Comparison of ENCODE assay signal across 14 cellular contexts in the genomic region with DNA sequence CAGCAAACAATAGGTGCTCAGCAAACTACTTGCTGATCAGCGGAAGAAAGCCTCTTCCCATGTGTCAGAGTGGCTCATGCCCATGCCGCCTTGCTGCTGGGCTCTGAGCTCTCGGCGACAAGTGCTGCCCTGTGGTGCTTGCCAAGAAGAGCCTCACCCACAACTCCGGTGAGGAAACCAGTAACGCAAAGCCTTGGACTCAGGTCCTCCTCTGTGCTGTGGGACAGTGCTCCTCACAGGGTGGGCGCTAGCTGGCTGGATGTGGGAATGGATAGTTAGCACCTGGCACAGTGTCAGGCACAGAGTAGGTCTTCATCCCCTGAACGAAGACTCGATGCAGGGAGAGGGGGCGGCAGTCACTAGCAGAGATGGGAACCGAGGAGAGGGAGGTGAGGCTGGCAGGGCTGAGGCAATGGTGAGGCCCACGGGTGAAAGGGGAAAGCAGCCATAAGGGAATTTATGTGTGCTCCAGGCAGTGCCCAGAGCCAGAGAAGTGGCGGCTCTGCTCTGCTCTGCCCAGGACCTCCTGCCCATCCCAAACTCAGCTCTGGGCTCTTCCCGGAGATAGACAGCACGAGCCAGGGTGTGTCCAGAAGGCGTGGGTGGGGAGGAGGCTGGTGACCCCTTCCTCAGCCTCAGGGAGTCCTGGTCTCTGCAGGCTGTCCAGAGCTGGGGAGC. TPM values are rescaled to one million over a fixed set of nuclear protein-coding genes. Genes with fewer than 3 reads are reported as not detected.
A peak's percentile ranks its signal among the peaks of the same experiment; 100 is the strongest.
DNase-seq lines count a peak whose midpoint lies in the region; ATAC-seq and TF ChIP-seq lines count a peak whose summit lies in the region.
"Had no signal": no experiment of that assay in that cellular context is flagged by ENCODE, and none has a peak within 500 bp of the region (broad histone marks: within the 10 kb centered on the region; RNA-seq: fewer than 3 reads in every experiment).

No MANE protein-coding gene starts in this region.

- H3K27me3 ChIP-seq in iPS-15b (ENCODE audit: control insufficient read depth, insufficient read depth, low read length) (no peaks in the 10 kb centered on the region), tibial artery (no peaks in the 10 kb centered on the region)
- H3K27me3 ChIP-seq: pancreas, thyroid gland had no signal

- intact Hi-C loops in activated T-helper 2 cell treated with anti-CD3 and anti-CD28 coated beads, Interferon-gamma antibody, Interleukin-2, Interleukin-4, amounts not matched to agents 10 μg/mL and 5 μg/mL and 100 μg/mL, durations not matched to agents 14 hours and 24 hours and 36 hours (cut with micrococcal nuclease), result no loop called here
- intact Hi-C loops in tibial artery (cut with DNase I; ENCODE audit: low total_unique reads), result loop anchor here (10.0 kb wide), 1 partner anchor 57 kb away; the partner anchor contains the start of gene IQSEC1

- H3K9me3 ChIP-seq in iPS-15b (ENCODE audit: control insufficient read depth, insufficient read depth, low read length) (no peaks in the 10 kb centered on the region), tibial artery (no peaks in the 10 kb centered on the region)
- H3K9me3 ChIP-seq: pancreas, thyroid gland had no signal

- H3K9ac ChIP-seq in iPS-15b (ENCODE audit: low read depth, low read length), result peak overlapping the region; percentile 37

- TF ChIP-seq CTCF in tibial artery (IDR thresholded peaks at IDR 0.05), result no peak

- H3K27ac Mint-ChIP-seq in activated T-cell treated with anti-CD3 and anti-CD28 coated beads, Interleukin-2, amount 50 U/mL, for 72 hours, result peak overlapping the region; percentile 87
- peak overlapping the region; percentile 99 for H3K27ac Mint-ChIP-seq in activated T-helper 2 cell treated with anti-CD3 and anti-CD28 coated beads, Interferon-gamma antibody, Interleukin-2, Interleukin-4, amounts not matched to agents 10 μg/mL and 5 μg/mL and 100 μg/mL, durations not matched to agents 14 hours and 24 hours and 36 hours

- peaks cover 58% of the 10 kb centered on the region for H3K4me1 Mint-ChIP-seq in activated T-cell treated with anti-CD3 and anti-CD28 coated beads, Interleukin-2, amount 50 U/mL, for 72 hours (ENCODE audit: low read depth)
- H3K4me1 Mint-ChIP-seq in activated T-helper 2 cell treated with anti-CD3 and anti-CD28 coated beads, Interferon-gamma antibody, Interleukin-2, Interleukin-4, amounts not matched to agents 10 μg/mL and 5 μg/mL and 100 μg/mL, durations not matched to agents 14 hours and 24 hours and 36 hours (ENCODE audit: low read depth), result peaks cover 34% of the 10 kb centered on the region

- H3K36me3 ChIP-seq in iPS-15b (ENCODE audit: control insufficient read depth, insufficient read depth, low read length) (peaks cover 3% of the 10 kb centered on the region), tibial artery (no peaks in the 10 kb centered on the region)
- H3K36me3 ChIP-seq: pancreas, thyroid gland had no signal

- no peak for ATAC-seq in activated T-cell treated with anti-CD3 and anti-CD28 coated beads, Interleukin-2, amount 50 U/mL, for 72 hours (replicated peaks in 1 of 2)
- no peak for ATAC-seq in HG03571 (IDR thresholded peaks at IDR 0.05; ENCODE audit: unreplicated experiment)

- no peak for DNase-seq in activated T-cell treated with anti-CD3 and anti-CD28 coated beads, Interleukin-2, amount 50 U/mL, for 72 hours
- no peak for DNase-seq in activated T-cell treated with anti-CD3 and anti-CD28 coated beads, Interleukin-2, amount 50 U/mL, for 48 hours
- no peak for DNase-seq in activated T-helper 2 cell treated with anti-CD3 and anti-CD28 coated beads, Interferon-gamma antibody, Interleukin-2, Interleukin-4, amounts not matched to agents 10 μg/mL and 5 μg/mL and 100 μg/mL, durations not matched to agents 14 hours and 24 hours and 36 hours (ENCODE audit: low spot score)
- DNase-seq in tibial artery (no peak), DMS 273 (lab: John Stamatoyannopoulos, UW; ENCODE audit: unreplicated experiment) (no peak), NCI-H1694 (lab: John Stamatoyannopoulos, UW) (no peak)
- DNase-seq: amniotic stem cell; NCI-H1105 treated with DMSO at 0.1 percent for 48 hours; stimulated activated CD4-positive, alpha-beta T cell treated with anti-CD3 and anti-CD28 coated beads, Interleukin-4, amount 100 ng/mL, for 1 hour had no signal

- no peaks in the 10 kb centered on the region for H3K9me3 Mint-ChIP-seq in activated T-cell treated with anti-CD3 and anti-CD28 coated beads, Interleukin-2, amount 50 U/mL, for 72 hours
- H3K9me3 Mint-ChIP-seq in activated T-helper 2 cell treated with anti-CD3 and anti-CD28 coated beads, Interferon-gamma antibody, Interleukin-2, Interleukin-4, amounts not matched to agents 10 μg/mL and 5 μg/mL and 100 μg/mL, durations not matched to agents 14 hours and 24 hours and 36 hours, result no peaks in the 10 kb centered on the region

- peak overlapping the region; percentile 79 to 89 for H3K4me3 Mint-ChIP-seq in activated T-cell treated with anti-CD3 and anti-CD28 coated beads, Interleukin-2, amount 50 U/mL, for 72 hours
- H3K4me3 Mint-ChIP-seq in activated T-helper 2 cell treated with anti-CD3 and anti-CD28 coated beads, Interferon-gamma antibody, Interleukin-2, Interleukin-4, amounts not matched to agents 10 μg/mL and 5 μg/mL and 100 μg/mL, durations not matched to agents 14 hours and 24 hours and 36 hours (ENCODE audit: low read depth), result peak overlapping the region; percentile 6

- H3K4me1 ChIP-seq in iPS-15b (ENCODE audit: control insufficient read depth, insufficient read depth, low read length) (peaks cover 6% of the 10 kb centered on the region), tibial artery (peaks cover 2 to 74% (median 50%) of the 10 kb centered on the region in 4 donors)

- H3K27ac ChIP-seq in tibial artery, result peak overlapping the region; percentile 60 to 62
- H3K27ac ChIP-seq: VCaP had no signal

- H3K27me3 Mint-ChIP-seq in activated T-cell treated with anti-CD3 and anti-CD28 coated beads, Interleukin-2, amount 50 U/mL, for 72 hours (ENCODE audit: low read depth), result no peaks in the 10 kb centered on the region
- no peaks in the 10 kb centered on the region for H3K27me3 Mint-ChIP-seq in activated T-helper 2 cell treated with anti-CD3 and anti-CD28 coated beads, Interferon-gamma antibody, Interleukin-2, Interleukin-4, amounts not matched to agents 10 μg/mL and 5 μg/mL and 100 μg/mL, durations not matched to agents 14 hours and 24 hours and 36 hours (ENCODE audit: low read depth)

- no peak overlapping the region for H3K4me3 ChIP-seq in iPS-15b (ENCODE audit: low read depth, low read length)
- no peak overlapping the region for H3K4me3 ChIP-seq in tibial artery
- H3K4me3 ChIP-seq: pancreas, thyroid gland had no signal

- peaks cover 1 to 2% of the 10 kb centered on the region in 2 donors for H3K36me3 Mint-ChIP-seq in activated T-cell treated with anti-CD3 and anti-CD28 coated beads, Interleukin-2, amount 50 U/mL, for 72 hours (ENCODE audit: insufficient read depth in 2 of 2)
- peaks cover 6% of the 10 kb centered on the region for H3K36me3 Mint-ChIP-seq in activated T-helper 2 cell treated with anti-CD3 and anti-CD28 coated beads, Interferon-gamma antibody, Interleukin-2, Interleukin-4, amounts not matched to agents 10 μg/mL and 5 μg/mL and 100 μg/mL, durations not matched to agents 14 hours and 24 hours and 36 hours (ENCODE audit: low read depth)

RNA-seq across cellular contexts. Expression of gene IQSEC1, which starts 55.7 kb away (rescaled TPM):
- total RNA-seq in activated T-cell treated with anti-CD3 and anti-CD28 coated beads, Interleukin-2, amount 50 U/mL, for 72 hours, result 10 to 100 TPM; 31.2 to 53.5 TPM
- 28.1 and 31.2 TPM in 2 replicates for total RNA-seq in activated T-helper 2 cell treated with anti-CD3 and anti-CD28 coated beads, Interferon-gamma antibody, Interleukin-2, Interleukin-4, amounts not matched to agents 10 μg/mL and 5 μg/mL and 100 μg/mL, durations not matched to agents 14 hours and 24 hours and 36 hours
